In genomic region chr7:336810-337566, GRCh38 we compare ENCODE assay signal across 14 cellular contexts. TPM values are rescaled to one million over a fixed set of nuclear protein-coding genes. Genes with fewer than 3 reads are reported as not detected.
"Had no signal": no experiment of that assay in that cellular context is flagged by ENCODE, and none has a peak within 500 bp of the region (broad histone marks: within the 10 kb centered on the region; RNA-seq: fewer than 3 reads in every experiment).

No MANE protein-coding gene starts in this region.

- ATAC-seq: activated CD4-positive, CD25-positive, alpha-beta regulatory T cell treated with anti-CD3 and anti-CD28 coated beads, Interleukin-2, amount 50 U/mL, for 24 hours; stimulated activated memory B cell treated with anti-CD40 and anti-IgM and Interleukin-4, amounts not matched to agents 10 μg/mL and 1 μg/mL and 100 μg/mL, for 72 hours had no signal

- H3K4me3 Mint-ChIP-seq: activated CD4-positive, alpha-beta memory T cell treated with anti-CD3 and anti-CD28 coated beads for 36 hours; activated naive CD8-positive, alpha-beta T cell; nephron; stimulated activated memory B cell treated with anti-CD40 and anti-IgM and Interleukin-4, amounts not matched to agents 10 μg/mL and 1 μg/mL and 100 μg/mL, for 72 hours had no signal

- H3K27ac ChIP-seq: brain microvascular endothelial cell had no signal

- H3K27me3 ChIP-seq: brain microvascular endothelial cell had no signal

- H3K36me3 ChIP-seq: brain microvascular endothelial cell had no signal

- H3K27ac Mint-ChIP-seq: activated CD4-positive, alpha-beta memory T cell treated with anti-CD3 and anti-CD28 coated beads for 36 hours; activated naive CD8-positive, alpha-beta T cell; activated T-helper 2 cell treated with anti-CD3 and anti-CD28 coated beads, Interferon-gamma antibody, Interleukin-2, Interleukin-4, amounts not matched to agents 10 μg/mL and 5 μg/mL and 100 μg/mL, durations not matched to agents 14 hours and 24 hours and 36 hours; nephron; stimulated activated memory B cell treated with anti-CD40 and anti-IgM and Interleukin-4, amounts not matched to agents 10 μg/mL and 1 μg/mL and 100 μg/mL, for 72 hours had no signal

- DNase-seq: activated CD4-positive, alpha-beta memory T cell treated with anti-CD3 and anti-CD28 coated beads for 36 hours; brain microvascular endothelial cell; trophoblast cell had no signal

- H3K27me3 Mint-ChIP-seq: activated CD4-positive, alpha-beta memory T cell treated with anti-CD3 and anti-CD28 coated beads for 36 hours; activated naive CD8-positive, alpha-beta T cell had no signal

- H3K36me3 Mint-ChIP-seq: activated CD4-positive, alpha-beta memory T cell treated with anti-CD3 and anti-CD28 coated beads for 36 hours; activated naive CD8-positive, alpha-beta T cell; stimulated activated memory B cell treated with anti-CD40 and anti-IgM and Interleukin-4, amounts not matched to agents 10 μg/mL and 1 μg/mL and 100 μg/mL, for 72 hours had no signal

RNA-seq across cellular contexts. Expression of gene FOXL3, which starts 47.0 kb away (rescaled TPM):
- total RNA-seq: activated CD4-positive, alpha-beta memory T cell treated with anti-CD3 and anti-CD28 coated beads for 36 hours; activated T-helper 2 cell treated with anti-CD3 and anti-CD28 coated beads, Interferon-gamma antibody, Interleukin-2, Interleukin-4, amounts not matched to agents 10 μg/mL and 5 μg/mL and 100 μg/mL, durations not matched to agents 14 hours and 24 hours and 36 hours; cerebellum; dermis microvascular lymphatic vessel endothelial cell; lung microvascular endothelial cell; osteocyte; SK-MEL-5 had no signal
- polyA plus RNA-seq: esophagus had no signal
